16 cellular contexts compared by ENCODE assay signal in the genomic region with DNA sequence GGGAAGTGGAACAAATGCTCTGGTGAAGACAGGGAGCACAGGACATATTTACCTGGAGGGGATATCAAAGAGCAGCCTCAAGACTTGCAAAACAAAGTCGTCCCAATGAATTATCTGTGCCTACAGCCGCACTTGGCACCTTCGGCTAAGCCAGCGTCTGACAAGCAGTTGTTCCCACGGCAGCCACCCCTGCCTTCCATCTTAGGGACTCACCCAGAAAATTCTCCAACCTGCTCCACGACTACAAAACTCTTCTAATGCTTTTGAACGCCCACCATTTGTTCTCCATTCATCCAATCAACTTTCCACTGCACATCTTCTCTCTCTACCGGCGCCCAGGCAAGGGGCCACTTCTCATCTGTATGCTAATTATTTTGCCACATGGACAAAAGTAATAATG. TPM values are rescaled to one million over a fixed set of nuclear protein-coding genes. Genes with fewer than 3 reads are reported as not detected.
DNase-seq lines count a peak whose midpoint lies in the region; TF ChIP-seq lines count a peak whose summit lies in the region.
"Had no signal": no experiment of that assay in that cellular context is flagged by ENCODE, and none has a peak within 500 bp of the region (broad histone marks: within the 10 kb centered on the region; RNA-seq: fewer than 3 reads in every experiment).

No MANE protein-coding gene starts in this region.

- no peaks in the 10 kb centered on the region for H3K27me3 ChIP-seq in endocrine pancreas (ENCODE audit: control insufficient read depth, insufficient read depth, low read length)
- no peaks in the 10 kb centered on the region for H3K27me3 ChIP-seq in colonic mucosa
- H3K27me3 ChIP-seq in breast epithelium: no peaks in the 10 kb centered on the region
- H3K27me3 ChIP-seq: ovary had no signal

- no peak for TF ChIP-seq POLR2A in breast epithelium (IDR thresholded peaks at IDR 0.05)

- H3K9me3 ChIP-seq in endocrine pancreas (ENCODE audit: control insufficient read depth, low read length): no peaks in the 10 kb centered on the region
- no peaks in the 10 kb centered on the region for H3K9me3 ChIP-seq in colonic mucosa
- no peaks in the 10 kb centered on the region for H3K9me3 ChIP-seq in breast epithelium
- H3K9me3 ChIP-seq: ovary had no signal

- peaks cover 26% of the 10 kb centered on the region for H3K4me1 ChIP-seq in endocrine pancreas (ENCODE audit: control insufficient read depth, insufficient read depth, low read length)
- no peaks in the 10 kb centered on the region for H3K4me1 ChIP-seq in colonic mucosa
- no peaks in the 10 kb centered on the region for H3K4me1 ChIP-seq in breast epithelium

- H3K36me3 ChIP-seq in endocrine pancreas (ENCODE audit: control insufficient read depth, insufficient read depth, low read length): no peaks in the 10 kb centered on the region
- H3K36me3 ChIP-seq in colonic mucosa: no peaks in the 10 kb centered on the region
- H3K36me3 ChIP-seq in breast epithelium: no peaks in the 10 kb centered on the region
- H3K36me3 ChIP-seq: ovary had no signal

- TF ChIP-seq CTCF in colonic mucosa (IDR thresholded peaks at IDR 0.05) (no peak), breast epithelium (IDR thresholded peaks at IDR 0.05) (no peak)

- peak overlapping the region; percentile 82 for H3K4me3 ChIP-seq in endocrine pancreas (ENCODE audit: control insufficient read depth, insufficient read depth, low read length)
- no peak overlapping the region for H3K4me3 ChIP-seq in colonic mucosa
- H3K4me3 ChIP-seq in breast epithelium: no peak overlapping the region
- H3K4me3 ChIP-seq: ovary, PC-9 had no signal

- intact Hi-C loops in colonic mucosa (cut with DNase I): no loop called here
- intact Hi-C loops in breast epithelium (cut with DNase I; ENCODE audit: low total_unique reads): no loop called here

- no peak overlapping the region for H3K27ac ChIP-seq in colonic mucosa
- H3K27ac ChIP-seq in breast epithelium: no peak overlapping the region
- H3K27ac ChIP-seq: ovary, PC-9 had no signal

- peak; percentile 67 for DNase-seq in COR-L47 (lab: John Stamatoyannopoulos, UW)
- peak; percentile 40 for DNase-seq in NCI-H1092 (lab: John Stamatoyannopoulos, UW)
- peak; percentile 82 for DNase-seq in NCI-H524 treated with DMSO at 0.1 percent for 48 hours (lab: John Stamatoyannopoulos, UW)
- no peak for DNase-seq in colonic mucosa
- DNase-seq in AML-193 (lab: John Stamatoyannopoulos, UW): no peak
- DNase-seq in breast epithelium (ENCODE audit: low spot score in 2 of 2): no peak
- DNase-seq in NK-92 (lab: John Stamatoyannopoulos, UW; ENCODE audit: unreplicated experiment): no peak
- DNase-seq: activated CD4-positive, alpha-beta T cell treated with anti-CD3 and anti-CD28 coated beads for 36 hours; CD8-positive, alpha-beta memory T cell; dermis blood vessel endothelial cell; ovary; PC-9; T1000 had no signal

- H3K9ac ChIP-seq in endocrine pancreas (ENCODE audit: control insufficient read depth, insufficient read depth, low read length): peak overlapping the region; percentile 60
- H3K9ac ChIP-seq in colonic mucosa (ENCODE audit: low read depth in 2 of 2, low read length in 2 of 2): no peak overlapping the region

RNA-seq across cellular contexts. Expression of gene MYT1L, which starts 7.0 kb away (rescaled TPM):
- total RNA-seq in colonic mucosa (under 1 TPM in 1 of 2 donors, not detected in 1; 0.19 TPM), breast epithelium (not detected)
- total RNA-seq: activated CD4-positive, alpha-beta T cell treated with anti-CD3 and anti-CD28 coated beads for 36 hours; astrocyte; CD8-positive, alpha-beta memory T cell; dermis blood vessel endothelial cell; ovary; PC-9; subcutaneous adipose tissue had no signal

Comparison
In these comparisons a context has a peak if more than half of its experiments do, and no peak if none do; other contexts are left out.
1. DNase-seq: peak in COR-L47 (single experiment), NCI-H1092 (single experiment) and NCI-H524 treated with DMSO at 0.1 percent for 48 hours (single experiment); none in colonic mucosa (single experiment), AML-193 (0 of 2), breast epithelium (0 of 2) and NK-92 (single experiment).